In genomic region chr10:99297033-99297432, GRCh38 we compare ENCODE assay signal across 26 cellular contexts. TPM values are rescaled to one million over a fixed set of nuclear protein-coding genes. Genes with fewer than 3 reads are reported as not detected.
DNase-seq lines count a peak whose midpoint lies in the region; ATAC-seq and TF ChIP-seq lines count a peak whose summit lies in the region.
"Had no signal": no experiment of that assay in that cellular context is flagged by ENCODE, and none has a peak within 500 bp of the region (broad histone marks: within the 10 kb centered on the region; RNA-seq: fewer than 3 reads in every experiment).

No MANE protein-coding gene starts in this region.

- no peaks in the 10 kb centered on the region for H3K9me3 Mint-ChIP-seq in GM23338
- H3K9me3 Mint-ChIP-seq: activated CD4-positive, alpha-beta T cell treated with anti-CD3 and anti-CD28 coated beads, Interleukin-2, amount 10 ng/mL, durations not matched to agents 24 days and 14 days; activated naive CD4-positive, alpha-beta T cell treated with anti-CD3 and anti-CD28 coated beads, Interleukin-2, amount 50 U/mL, for 72 hours; CD4-positive, CD25-positive, alpha-beta regulatory T cell; T-cell had no signal

- H3K27ac ChIP-seq in GM23338 (ENCODE audit: low read depth): no peak overlapping the region
- H3K27ac ChIP-seq: dorsolateral prefrontal cortex, foreskin keratinocyte, hepatocyte, neutrophil, psoas muscle, vagina had no signal

- no peak overlapping the region for H3K4me2 ChIP-seq in GM23338
- H3K4me2 ChIP-seq: hepatocyte had no signal

- ATAC-seq in GM23338 (peak; percentile 78), SK-N-SH treated with all-trans-retinoic acid at 6 μM for 48 hours (peak; percentile 37; the same call in 2 of the 3 replicates)
- ATAC-seq: activated naive CD4-positive, alpha-beta T cell treated with anti-CD3 and anti-CD28 coated beads, Interleukin-2, amount 50 U/mL, for 72 hours; foreskin keratinocyte; left ventricle myocardium superior; psoas muscle; T-cell had no signal

- H3K4me1 ChIP-seq in BE2C (no peaks in the 10 kb centered on the region), GM23338 (ENCODE audit: insufficient read depth) (no peaks in the 10 kb centered on the region)
- H3K4me1 ChIP-seq: psoas muscle, vagina had no signal

- no peaks in the 10 kb centered on the region for H3K36me3 Mint-ChIP-seq in GM23338 (ENCODE audit: low read depth)
- H3K36me3 Mint-ChIP-seq: activated naive CD4-positive, alpha-beta T cell treated with anti-CD3 and anti-CD28 coated beads, Interleukin-2, amount 50 U/mL, for 72 hours; CD4-positive, CD25-positive, alpha-beta regulatory T cell; T-cell had no signal

- H3F3A ChIP-seq in GM23338 (replicated peaks; ENCODE audit: low read depth): no peaks in the 10 kb centered on the region

- no peak overlapping the region for H3K4me3 Mint-ChIP-seq in GM23338
- H3K4me3 Mint-ChIP-seq: activated CD4-positive, alpha-beta T cell treated with anti-CD3 and anti-CD28 coated beads, Interleukin-2, amount 10 ng/mL, durations not matched to agents 24 days and 14 days; CD4-positive, CD25-positive, alpha-beta regulatory T cell; T-cell had no signal

- H3K4me3 ChIP-seq in BE2C (ENCODE audit: low read depth, low read length): no peak overlapping the region
- no peak overlapping the region for H3K4me3 ChIP-seq in GM23338
- H3K4me3 ChIP-seq: dorsolateral prefrontal cortex, hepatocyte, psoas muscle, vagina had no signal

- 0 out of 2 replicates have a peak, but pooled peaks have one; percentile 7 for TF ChIP-seq CTCF in BE2C (IDR thresholded peaks at IDR 0.05; ENCODE audit: low read depth, low read length)
- TF ChIP-seq CTCF in GM23338 (conservative IDR thresholded peaks at IDR 0.05; ENCODE audit: low read depth in 2 of 2): peak; percentile 20 to 27; a peak in 2 of 4 replicates

- H3K9me3 ChIP-seq in BE2C: no peaks in the 10 kb centered on the region
- H3K9me3 ChIP-seq: neutrophil, psoas muscle, vagina had no signal

- H4K20me1 ChIP-seq in GM23338 (replicated peaks; ENCODE audit: insufficient read depth): no peaks in the 10 kb centered on the region

- no peak overlapping the region for H3K27ac Mint-ChIP-seq in GM23338
- H3K27ac Mint-ChIP-seq: activated CD4-positive, alpha-beta T cell treated with anti-CD3 and anti-CD28 coated beads, Interleukin-2, amount 10 ng/mL, durations not matched to agents 24 days and 14 days; activated naive CD4-positive, alpha-beta T cell treated with anti-CD3 and anti-CD28 coated beads, Interleukin-2, amount 50 U/mL, for 72 hours; CD4-positive, CD25-positive, alpha-beta regulatory T cell; T-cell had no signal

- H3K4me1 Mint-ChIP-seq in GM23338: no peaks in the 10 kb centered on the region
- H3K4me1 Mint-ChIP-seq: activated CD4-positive, alpha-beta T cell treated with anti-CD3 and anti-CD28 coated beads, Interleukin-2, amount 10 ng/mL, durations not matched to agents 24 days and 14 days; CD4-positive, CD25-positive, alpha-beta regulatory T cell; T-cell had no signal

- peaks cover 7% of the 10 kb centered on the region for H3K27me3 Mint-ChIP-seq in GM23338 (ENCODE audit: insufficient read depth, low read depth, poor library complexity)
- H3K27me3 Mint-ChIP-seq: CD4-positive, CD25-positive, alpha-beta regulatory T cell had no signal

- H3K27me3 ChIP-seq in BE2C (no peaks in the 10 kb centered on the region), GM23338 (ENCODE audit: insufficient read depth) (no peaks in the 10 kb centered on the region)
- H3K27me3 ChIP-seq: dorsolateral prefrontal cortex, foreskin keratinocyte, hepatocyte, neutrophil, vagina had no signal

- H3K9me2 ChIP-seq in GM23338 (ENCODE audit: insufficient read depth): no peaks in the 10 kb centered on the region; the same call in 1 of the 2 replicates

- no peaks in the 10 kb centered on the region for H3K36me3 ChIP-seq in BE2C
- H3K36me3 ChIP-seq in GM23338 (ENCODE audit: insufficient read depth): no peaks in the 10 kb centered on the region
- H3K36me3 ChIP-seq: neutrophil, vagina had no signal

- H2AFZ ChIP-seq in GM23338: peak overlapping the region; percentile 72
- H2AFZ ChIP-seq: hepatocyte had no signal

- DNase-seq in BE2C (peak; percentile 10), GM23338 (ENCODE audit: low spot score) (peak; percentile 42), islet precursor cell (peak; percentile 59), HT-29 (ENCODE audit: low spot score) (no peak), Ammon's horn (ENCODE audit: low spot score) (no peak), GDM1 (lab: John Stamatoyannopoulos, UW) (no peak)
- DNase-seq in activated effector memory CD4-positive, alpha-beta T cell treated with Interleukin-2 at 50 U/mL for 16 hours: no peak
- DNase-seq: activated CD4-positive, alpha-beta T cell treated with anti-CD3 and anti-CD28 coated beads, Interleukin-2, amount 10 ng/mL, durations not matched to agents 24 days and 14 days; CD4-positive, CD25-positive, alpha-beta regulatory T cell; central memory CD4-positive, alpha-beta T cell; DMS53; foreskin keratinocyte; KBM-7; left ventricle myocardium superior; NCI-H1694 treated with DMSO at 0.1 percent for 48 hours; NCI-H69; OCI-M1; psoas muscle; Right ventricle myocardium superior had no signal

- H3K79me2 ChIP-seq in GM23338 (replicated peaks; ENCODE audit: insufficient read depth): no peaks in the 10 kb centered on the region
- H3K79me2 ChIP-seq: hepatocyte had no signal

TF ChIP-seq in GM23338, 12 proteins besides CTCF, POLR2A, EP300 and RAD21 (continues in another document):
- TF ChIP-seq ZNF331 (CRISPR knock-in tag; IDR thresholded peaks at IDR 0.05; ENCODE audit: low read depth) (no peak), NANOG (IDR thresholded peaks at IDR 0.05; ENCODE audit: borderline replicate concordance) (no peak), EZH2 (IDR thresholded peaks at IDR 0.05; ENCODE audit: low read depth, unreplicated experiment) (no peak), STAT1 (IDR thresholded peaks at IDR 0.05; ENCODE audit: unreplicated experiment) (no peak)
- TF ChIP-seq, protein P1, sequence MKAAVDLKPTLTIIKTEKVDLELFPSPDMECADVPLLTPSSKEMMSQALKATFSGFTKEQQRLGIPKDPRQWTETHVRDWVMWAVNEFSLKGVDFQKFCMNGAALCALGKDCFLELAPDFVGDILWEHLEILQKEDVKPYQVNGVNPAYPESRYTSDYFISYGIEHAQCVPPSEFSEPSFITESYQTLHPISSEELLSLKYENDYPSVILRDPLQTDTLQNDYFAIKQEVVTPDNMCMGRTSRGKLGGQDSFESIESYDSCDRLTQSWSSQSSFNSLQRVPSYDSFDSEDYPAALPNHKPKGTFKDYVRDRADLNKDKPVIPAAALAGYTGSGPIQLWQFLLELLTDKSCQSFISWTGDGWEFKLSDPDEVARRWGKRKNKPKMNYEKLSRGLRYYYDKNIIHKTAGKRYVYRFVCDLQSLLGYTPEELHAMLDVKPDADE (IDR thresholded peaks at IDR 0.05): no peak

TF ChIP-seq in SK-N-SH treated with all-trans-retinoic acid at 6 μM for 48 hours, 23 proteins besides CTCF, POLR2A, EP300 and RAD21 (continues in another document):
- TF ChIP-seq, protein P2, sequence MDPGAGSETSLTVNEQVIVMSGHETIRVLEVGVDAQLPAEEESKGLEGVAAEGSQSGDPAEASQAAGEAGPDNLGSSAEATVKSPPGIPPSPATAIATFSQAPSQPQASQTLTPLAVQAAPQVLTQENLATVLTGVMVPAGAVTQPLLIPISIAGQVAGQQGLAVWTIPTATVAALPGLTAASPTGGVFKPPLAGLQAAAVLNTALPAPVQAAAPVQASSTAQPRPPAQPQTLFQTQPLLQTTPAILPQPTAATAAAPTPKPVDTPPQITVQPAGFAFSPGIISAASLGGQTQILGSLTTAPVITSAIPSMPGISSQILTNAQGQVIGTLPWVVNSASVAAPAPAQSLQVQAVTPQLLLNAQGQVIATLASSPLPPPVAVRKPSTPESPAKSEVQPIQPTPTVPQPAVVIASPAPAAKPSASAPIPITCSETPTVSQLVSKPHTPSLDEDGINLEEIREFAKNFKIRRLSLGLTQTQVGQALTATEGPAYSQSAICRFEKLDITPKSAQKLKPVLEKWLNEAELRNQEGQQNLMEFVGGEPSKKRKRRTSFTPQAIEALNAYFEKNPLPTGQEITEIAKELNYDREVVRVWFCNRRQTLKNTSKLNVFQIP (CRISPR knock-in tag; IDR thresholded peaks at IDR 0.05; ENCODE audit: borderline replicate concordance, low read depth): no peak
- TF ChIP-seq TOX (CRISPR knock-in tag; IDR thresholded peaks at IDR 0.05; ENCODE audit: borderline replicate concordance) (no peak), ARNTL (CRISPR knock-in tag; IDR thresholded peaks at IDR 0.05; ENCODE audit: borderline replicate concordance, low read depth) (no peak), PATZ1 (CRISPR knock-in tag; IDR thresholded peaks at IDR 0.05; ENCODE audit: borderline replicate concordance) (no peak), TCF4 (CRISPR knock-in tag; IDR thresholded peaks at IDR 0.05; ENCODE audit: borderline replicate concordance) (no peak), CREB5 (CRISPR knock-in tag; IDR thresholded peaks at IDR 0.05; ENCODE audit: low read depth) (no peak)

RNA-seq across cellular contexts. Expression of gene CNNM1, which starts 32.1 kb away (rescaled TPM):
- polyA plus RNA-seq in BE2C (2012; ENCODE audit: insufficient read depth, insufficient read length, low read depth): 1.8 TPM
- 0.74 and 0.90 TPM in 2 replicates for total RNA-seq in GM23338 (2014; rRNA removed; shearing (Covaris generic))
- 0.37 and 0.52 TPM in 2 replicates for polyA plus RNA-seq in GM23338 (2016; fragmentation: Nextera tagmentation; extraction: Ambion mirVana)
- total RNA-seq in HT-29 (2014; rRNA removed; shearing (Covaris generic)): not detected in 2 replicates
- total RNA-seq: CD4-positive, CD25-positive, alpha-beta regulatory T cell; psoas muscle had no signal

Comparison
In these comparisons a context has a peak if more than half of its experiments do, and no peak if none do; other contexts are left out.
1. DNase-seq: peak in BE2C (single experiment), GM23338 (single experiment) and islet precursor cell (single experiment); none in activated effector memory CD4-positive, alpha-beta T cell treated with Interleukin-2 at 50 U/mL for 16 hours (single experiment), HT-29 (single experiment), Ammon's horn (single experiment) and GDM1 (single experiment).